1 cellular context compared by ENCODE assay signal in genomic region chr1:24065314-24065713, GRCh38.
TF ChIP-seq lines count a peak whose summit lies in the region.

No MANE protein-coding gene starts in this region.

TF ChIP-seq in K562, 482 proteins besides CTCF, POLR2A, EP300 and RAD21 (continued from another document):
- TF ChIP-seq CREB5 (CRISPR knock-in tag; IDR thresholded peaks at IDR 0.05) (no peak), MED1 (CRISPR knock-in tag; IDR thresholded peaks at IDR 0.05; ENCODE audit: borderline replicate concordance) (no peak), ADNP (tag; IDR thresholded peaks at IDR 0.05) (no peak)
